ENCODE assay signal across 11 cellular contexts in genomic region chr11:11978792-11979486, GRCh38. TPM values are rescaled to one million over a fixed set of nuclear protein-coding genes. Genes with fewer than 3 reads are reported as not detected.
A peak's percentile ranks its signal among the peaks of the same experiment; 100 is the strongest.
DNase-seq lines count a peak whose midpoint lies in the region; ATAC-seq, FAIRE-seq and TF ChIP-seq lines count a peak whose summit lies in the region.
"Had no signal": no experiment of that assay in that cellular context is flagged by ENCODE, and none has a peak within 500 bp of the region (broad histone marks: within the 10 kb centered on the region; RNA-seq: fewer than 3 reads in every experiment).

No MANE protein-coding gene starts in this region.

- DNase-seq in AG08396 (ENCODE audit: low spot score) (peak; percentile 18), NCI-H69 (lab: John Stamatoyannopoulos, UW) (peak; percentile 98), OCI-M2 (lab: John Stamatoyannopoulos, UW; ENCODE audit: unreplicated experiment) (no peak), GM19239 (ENCODE audit: insufficient read length, low spot score) (no peak), T-helper 1 cell (no peak)
- DNase-seq in stimulated activated naive CD8-positive, alpha-beta T cell treated with anti-CD3 and anti-CD28 coated beads, Interleukin-15, amount 100 ng/mL, for 72 hours = no peak
- DNase-seq: CD4-positive, CD25-positive, alpha-beta regulatory T cell; NCI-H2227 treated with DMSO at 0.1 percent for 48 hours; right lobe of liver had no signal

- H3K4me1 Mint-ChIP-seq in nephron = peaks cover 76% of the 10 kb centered on the region
- H3K4me1 Mint-ChIP-seq in stimulated activated naive CD8-positive, alpha-beta T cell treated with anti-CD3 and anti-CD28 coated beads, Interleukin-15, amount 100 ng/mL, for 72 hours = no peaks in the 10 kb centered on the region

- ATAC-seq in stimulated activated naive CD8-positive, alpha-beta T cell treated with anti-CD3 and anti-CD28 coated beads, Interleukin-15, amount 100 ng/mL, for 72 hours = no peak

- no peak for TF ChIP-seq CTCF in nephron (IDR thresholded peaks at IDR 0.05; ENCODE audit: unreplicated experiment in 3 of 3)

- H3K27me3 ChIP-seq in esophagus (ENCODE audit: control insufficient read depth in 1 of 2, insufficient read depth in 2 of 2, low read length in 2 of 2) = no peaks in the 10 kb centered on the region
- H3K27me3 ChIP-seq: right lobe of liver had no signal

- 55 to 57% methylated on average over 13 of the region's 13 CpGs for WGBS in esophagus, 2 donors

- peaks cover 4% of the 10 kb centered on the region for H3K36me3 Mint-ChIP-seq in nephron (ENCODE audit: low read depth)
- H3K36me3 Mint-ChIP-seq: CD4-positive, CD25-positive, alpha-beta regulatory T cell had no signal

- H3K27ac ChIP-seq in esophagus (ENCODE audit: low read depth in 2 of 2, low read length in 1 of 2) = peak overlapping the region; percentile 54 to 56

- H3K4me3 ChIP-seq in esophagus (ENCODE audit: low read depth in 1 of 2, low read length in 2 of 2) = no peak overlapping the region
- H3K4me3 ChIP-seq: right lobe of liver had no signal

- peak overlapping the region; percentile 93 to 96 (median 95) for H3K27ac Mint-ChIP-seq in nephron
- no peak overlapping the region for H3K27ac Mint-ChIP-seq in stimulated activated naive CD8-positive, alpha-beta T cell treated with anti-CD3 and anti-CD28 coated beads, Interleukin-15, amount 100 ng/mL, for 72 hours
- H3K27ac Mint-ChIP-seq: CD4-positive, CD25-positive, alpha-beta regulatory T cell had no signal

- no peak for FAIRE-seq in GM19239 (lab: Jason Lieb, UNC)

- peaks cover 2 to 12% of the 10 kb centered on the region in 2 donors for H3K4me1 ChIP-seq in esophagus (ENCODE audit: control insufficient read depth in 2 of 2, insufficient read depth in 2 of 2, low read length in 1 of 2)

- H3K9me3 ChIP-seq in esophagus (ENCODE audit: control insufficient read depth in 2 of 2, insufficient read depth in 1 of 2, low read depth in 1 of 2, low read length in 1 of 2) = no peaks in the 10 kb centered on the region
- H3K9me3 ChIP-seq: right lobe of liver had no signal

- no peaks in the 10 kb centered on the region for H3K9me3 Mint-ChIP-seq in nephron
- no peaks in the 10 kb centered on the region for H3K9me3 Mint-ChIP-seq in stimulated activated naive CD8-positive, alpha-beta T cell treated with anti-CD3 and anti-CD28 coated beads, Interleukin-15, amount 100 ng/mL, for 72 hours
- H3K9me3 Mint-ChIP-seq: CD4-positive, CD25-positive, alpha-beta regulatory T cell had no signal

- no peaks in the 10 kb centered on the region for H3K36me3 ChIP-seq in esophagus (ENCODE audit: control insufficient read depth in 2 of 2, insufficient read depth in 2 of 2, low read length in 1 of 2)
- H3K36me3 ChIP-seq: right lobe of liver had no signal

- no peak overlapping the region for H3K4me3 Mint-ChIP-seq in nephron
- H3K4me3 Mint-ChIP-seq in stimulated activated naive CD8-positive, alpha-beta T cell treated with anti-CD3 and anti-CD28 coated beads, Interleukin-15, amount 100 ng/mL, for 72 hours = no peak overlapping the region
- H3K4me3 Mint-ChIP-seq: CD4-positive, CD25-positive, alpha-beta regulatory T cell had no signal

- H3K27me3 Mint-ChIP-seq in nephron (ENCODE audit: low read depth) = peaks cover 4% of the 10 kb centered on the region
- H3K27me3 Mint-ChIP-seq in stimulated activated naive CD8-positive, alpha-beta T cell treated with anti-CD3 and anti-CD28 coated beads, Interleukin-15, amount 100 ng/mL, for 72 hours = no peaks in the 10 kb centered on the region
- H3K27me3 Mint-ChIP-seq: CD4-positive, CD25-positive, alpha-beta regulatory T cell had no signal

RNA-seq across cellular contexts. Expression of gene DKK3, which starts 29.5 kb away (rescaled TPM):
- polyA plus RNA-seq in esophagus = 10 to 100 TPM in 1 of 2 donors, 1 to 10 TPM in 1; 9.7 to 26.7 TPM

Comparison
In these comparisons a context has a peak if more than half of its experiments do, and no peak if none do; other contexts are left out.
1. DNase-seq: peak in AG08396 (single experiment) and NCI-H69 (single experiment); none in OCI-M2 (single experiment), GM19239 (single experiment), T-helper 1 cell (0 of 5) and stimulated activated naive CD8-positive, alpha-beta T cell treated with anti-CD3 and anti-CD28 coated beads, Interleukin-15, amount 100 ng/mL, for 72 hours (0 of 2).
2. H3K27ac Mint-ChIP-seq: peak in nephron (3 of 3); none in stimulated activated naive CD8-positive, alpha-beta T cell treated with anti-CD3 and anti-CD28 coated beads, Interleukin-15, amount 100 ng/mL, for 72 hours (0 of 2).